2 cellular contexts compared by ENCODE assay signal in genomic region chr14:101246894-101247853, GRCh38.
TF ChIP-seq lines count a peak whose summit lies in the region.

No MANE protein-coding gene starts in this region.

TF ChIP-seq in SK-N-SH, 30 proteins besides CTCF, POLR2A, EP300 and RAD21 (continued from another document):
- no peak for TF ChIP-seq USF1 (IDR thresholded peaks at IDR 0.05; ENCODE audit: borderline replicate concordance, low read depth)
- TF ChIP-seq USF2 (IDR thresholded peaks at IDR 0.05; ENCODE audit: borderline replicate concordance, low read depth, low read length): no peak
- no peak for TF ChIP-seq ELF1 (IDR thresholded peaks at IDR 0.05)
- TF ChIP-seq NFIC (IDR thresholded peaks at IDR 0.05; ENCODE audit: borderline replicate concordance): no peak
- no peak for TF ChIP-seq FOXM1 (IDR thresholded peaks at IDR 0.05; ENCODE audit: low read depth)
- no peak for TF ChIP-seq FOSL2 (IDR thresholded peaks at IDR 0.05; ENCODE audit: borderline replicate concordance, low read depth)
TF ChIP-seq in SK-N-SH: peak in this region for 0.

TF ChIP-seq in SK-N-SH treated with all-trans-retinoic acid at 6 μM for 48 hours, 23 proteins besides CTCF, POLR2A, EP300 and RAD21 (continued from another document):
- TF ChIP-seq CSRNP3 (CRISPR knock-in tag; IDR thresholded peaks at IDR 0.05) (no peak), CSDC2 (CRISPR knock-in tag; IDR thresholded peaks at IDR 0.05) (no peak), OSR1 (CRISPR knock-in tag; IDR thresholded peaks at IDR 0.05) (no peak)
